ENCODE assay signal across 8 cellular contexts in genomic region chr2:190627881-190628412, GRCh38. TPM values are rescaled to one million over a fixed set of nuclear protein-coding genes. Genes with fewer than 3 reads are reported as not detected.
DNase-seq lines count a peak whose midpoint lies in the region; ATAC-seq and TF ChIP-seq lines count a peak whose summit lies in the region.

No MANE protein-coding gene starts in this region.

- H3K4me3 ChIP-seq in astrocyte of the spinal cord (ENCODE audit: low read depth, low read length): peak overlapping the region; percentile 41

- peak overlapping the region; percentile 87 to 97 (median 93) for H3K4me3 Mint-ChIP-seq in immature natural killer cell

- H3K4me1 Mint-ChIP-seq in immature natural killer cell: peaks cover 15 to 19% of the 10 kb centered on the region in 2 donors

- no peaks in the 10 kb centered on the region for H3K9me3 Mint-ChIP-seq in immature natural killer cell

- in situ Hi-C loops in astrocyte of the spinal cord (cut with HindIII; ENCODE audit: low sequenced_read_pairs): no loop called here

- ATAC-seq in HG02678 (IDR thresholded peaks at IDR 0.05; ENCODE audit: unreplicated experiment): peak; percentile 95

- DNase-seq in NCI-H2107 treated with DMSO at 0.1 percent for 48 hours (lab: John Stamatoyannopoulos, UW; ENCODE audit: unreplicated experiment): peak; percentile 53
- DNase-seq in NCI-H2107 (lab: John Stamatoyannopoulos, UW): no peak
- peak; percentile 96 for DNase-seq in NCI-H446 treated with DMSO at 0.1 percent for 48 hours (lab: John Stamatoyannopoulos, UW)
- peak; percentile 13 for DNase-seq in astrocyte of the spinal cord (ENCODE audit: low read depth, low spot score)
- peak; percentile 20 to 43 (median 41) for DNase-seq in immature natural killer cell
- peak; percentile 6 for DNase-seq in stimulated activated CD4-positive, alpha-beta T cell treated with anti-CD3 and anti-CD28 coated beads, Interleukin-4, amount 100 ng/mL, for 24 hours
- DNase-seq in D341Med (ENCODE audit: low spot score): no peak

- H3K36me3 Mint-ChIP-seq in immature natural killer cell: peaks cover 0 to 4% (median 3%) of the 10 kb centered on the region in 3 donors

- peak overlapping the region; percentile 29 to 92 (median 90) for H3K27ac Mint-ChIP-seq in immature natural killer cell

- no peak for TF ChIP-seq CTCF in astrocyte of the spinal cord (IDR thresholded peaks at IDR 0.05; ENCODE audit: low read depth, low read length)

- peaks cover 3 to 8% (median 7%) of the 10 kb centered on the region in 3 donors for H3K27me3 Mint-ChIP-seq in immature natural killer cell (ENCODE audit: low read depth in 3 of 3)

RNA-seq across cellular contexts. Expression of gene NAB1, which starts 20.9 kb away (rescaled TPM):
- 1 to 10 TPM; 1.4 to 3.8 (median 3.3) TPM for polyA plus RNA-seq in immature natural killer cell

Comparison
In these comparisons a context has a peak if more than half of its experiments do, and no peak if none do; other contexts are left out.
1. DNase-seq: peak in NCI-H2107 treated with DMSO at 0.1 percent for 48 hours (single experiment), NCI-H446 treated with DMSO at 0.1 percent for 48 hours (single experiment), astrocyte of the spinal cord (single experiment), immature natural killer cell (3 of 3) and stimulated activated CD4-positive, alpha-beta T cell treated with anti-CD3 and anti-CD28 coated beads, Interleukin-4, amount 100 ng/mL, for 24 hours (single experiment); none in NCI-H2107 (single experiment) and D341Med (single experiment).